In genomic region chr1:184563308-184563707, GRCh38 we compare ENCODE assay signal across 9 cellular contexts.
DNase-seq lines count a peak whose midpoint lies in the region; ATAC-seq, FAIRE-seq and TF ChIP-seq lines count a peak whose summit lies in the region.
"Had no signal": no experiment of that assay in that cellular context is flagged by ENCODE, and none has a peak within 500 bp of the region (broad histone marks: within the 10 kb centered on the region; RNA-seq: fewer than 3 reads in every experiment).

No MANE protein-coding gene starts in this region.

- intact Hi-C loops in K562 (cut with micrococcal nuclease) (loop anchor here (10.0 kb wide), 1 partner anchor 489 kb away; no protein-coding TSS in a partner anchor), HepG2 (cut with micrococcal nuclease; ENCODE audit: unreplicated experiment) (loop anchor here (2.0 to 5.0 kb wide), 2 partner anchors 341 to 489 kb away; no protein-coding TSS in a partner anchor)
- intact Hi-C loops in naive thymus-derived CD4-positive, alpha-beta T cell (cut with micrococcal nuclease), result loop anchor here in 1 of 2 donors (2.0 kb wide), 1 partner anchor 489 kb away; no protein-coding TSS in a partner anchor

- no peak overlapping the region for H3K4me3 Mint-ChIP-seq in effector memory CD8-positive, alpha-beta T cell
- no peak overlapping the region for H3K4me3 Mint-ChIP-seq in naive thymus-derived CD4-positive, alpha-beta T cell
- H3K4me3 Mint-ChIP-seq: stimulated activated naive CD8-positive, alpha-beta T cell treated with anti-CD3 and anti-CD28 coated beads, Interleukin-15, Interleukin-2, amounts not matched to agents 100 ng/mL and 50 ng/mL, for 24 hours had no signal

- H3K9me1 ChIP-seq in K562 (ENCODE audit: control insufficient read depth, insufficient read depth, low read length), result no peaks in the 10 kb centered on the region

- ATAC-seq in K562 (no peak), HepG2 (no peak), HG02588 (IDR thresholded peaks at IDR 0.05; ENCODE audit: unreplicated experiment) (no peak)
- ATAC-seq in effector memory CD8-positive, alpha-beta T cell (replicated peaks), result no peak
- no peak for ATAC-seq in naive thymus-derived CD4-positive, alpha-beta T cell

- BruUV-seq in K562 (replicated peaks; lab: Mats Ljungman, UMichigan) (no TSS peak), HepG2 (replicated peaks; lab: Mats Ljungman, UMichigan) (no TSS peak)

- no peak overlapping the region for H2AFZ ChIP-seq in K562 (ENCODE audit: low read depth, low read length)
- no peak overlapping the region for H2AFZ ChIP-seq in HepG2 (ENCODE audit: low read length)

- H3K4me1 ChIP-seq in K562 (replicated peaks in 1 of 2; ENCODE audit: control insufficient read depth in 2 of 2, insufficient read depth in 2 of 2, low read length in 2 of 2), result no peaks in the 10 kb centered on the region
- H3K4me1 ChIP-seq in HepG2 (ENCODE audit: insufficient read depth, low read length), result no peaks in the 10 kb centered on the region
- no peaks in the 10 kb centered on the region for H3K4me1 ChIP-seq in naive thymus-derived CD4-positive, alpha-beta T cell (ENCODE audit: control insufficient read depth in 2 of 2, insufficient read depth in 2 of 2, low read length in 2 of 2)

- peaks cover 0 to 2% of the 10 kb centered on the region in 2 donors for H3K9me3 Mint-ChIP-seq in effector memory CD8-positive, alpha-beta T cell
- H3K9me3 Mint-ChIP-seq in naive thymus-derived CD4-positive, alpha-beta T cell, result peaks cover 0 to 3% (median 0%) of the 10 kb centered on the region in 11 donors
- H3K9me3 Mint-ChIP-seq: stimulated activated naive CD8-positive, alpha-beta T cell treated with anti-CD3 and anti-CD28 coated beads, Interleukin-15, Interleukin-2, amounts not matched to agents 100 ng/mL and 50 ng/mL, for 24 hours had no signal

- POLR2A ChIA-PET in K562 (lab: Yijun Ruan, JAX), result interaction anchor here (0.6 to 0.8 kb wide), 2 partner anchors 15 to 577 kb away, joined by 3 read pairs; no protein-coding TSS in a partner anchor
- POLR2A ChIA-PET in HepG2 (lab: Yijun Ruan, JAX), result no interaction called here
- POLR2A ChIA-PET in naive thymus-derived CD4-positive, alpha-beta T cell (lab: Charles Lee), result no interaction called here

- no peaks in the 10 kb centered on the region for H3K36me3 ChIP-seq in K562 (ENCODE audit: control insufficient read depth, insufficient read depth, low read length)
- no peaks in the 10 kb centered on the region for H3K36me3 ChIP-seq in HepG2 (replicated peaks in 1 of 2; ENCODE audit: control insufficient read depth in 1 of 2, insufficient read depth in 2 of 2, low read length in 2 of 2)
- no peaks in the 10 kb centered on the region for H3K36me3 ChIP-seq in naive thymus-derived CD4-positive, alpha-beta T cell (ENCODE audit: control insufficient read depth in 2 of 3, insufficient read depth in 3 of 3, low read length in 3 of 3)

- peak; percentile 40 to 65 for TF ChIP-seq RAD21 in K562 (CRISPR knock-in tag; conservative IDR thresholded peaks at IDR 0.05 in 1 of 2, IDR thresholded peaks at IDR 0.05 in 1 of 2)
- no peak for TF ChIP-seq RAD21 in HepG2 (CRISPR knock-in tag; IDR thresholded peaks at IDR 0.05)

- no peaks in the 10 kb centered on the region for H3K36me3 Mint-ChIP-seq in effector memory CD8-positive, alpha-beta T cell (ENCODE audit: insufficient read depth)
- H3K36me3 Mint-ChIP-seq in naive thymus-derived CD4-positive, alpha-beta T cell, result no peaks in the 10 kb centered on the region

- H3K9ac ChIP-seq in K562 (ENCODE audit: insufficient read depth in 1 of 2, low read depth in 2 of 2, low read length in 2 of 2) (no peak overlapping the region), HepG2 (ENCODE audit: insufficient read depth, low read depth, low read length) (no peak overlapping the region)

- H3K4me1 Mint-ChIP-seq in effector memory CD8-positive, alpha-beta T cell (ENCODE audit: low read depth in 2 of 2), result peaks cover 2 to 56% of the 10 kb centered on the region in 2 donors
- H3K4me1 Mint-ChIP-seq in naive thymus-derived CD4-positive, alpha-beta T cell, result peaks cover 0 to 4% (median 0%) of the 10 kb centered on the region in 7 donors

- H3K27me3 ChIP-seq in K562 (ENCODE audit: control insufficient read depth in 2 of 2, insufficient read depth in 2 of 2, low read length in 2 of 2), result no peaks in the 10 kb centered on the region; a peak in 2 of 5 replicates
- H3K27me3 ChIP-seq in HepG2 (ENCODE audit: control insufficient read depth in 1 of 2, insufficient read depth in 2 of 2, low read length in 2 of 2), result no peaks in the 10 kb centered on the region
- H3K27me3 ChIP-seq in naive thymus-derived CD4-positive, alpha-beta T cell (ENCODE audit: control insufficient read depth in 2 of 2, insufficient read depth in 2 of 2, low read length in 2 of 2), result no peaks in the 10 kb centered on the region

- H3K4me2 ChIP-seq in K562 (ENCODE audit: insufficient read depth, low read length) (no peak overlapping the region), HepG2 (ENCODE audit: low read depth, low read length) (no peak overlapping the region)

- peak in 2 of 3 experiments; percentile 39 to 56; a peak in 3 of 6 replicates for TF ChIP-seq CTCF in K562 (IDR thresholded peaks at IDR 0.05 in 2 of 3, conservative IDR thresholded peaks at IDR 0.05 in 1 of 3; ENCODE audit: insufficient read depth in 2 of 3, low read depth in 1 of 3, low read length in 3 of 3)
- TF ChIP-seq CTCF in HepG2 (CRISPR knock-in tag; IDR thresholded peaks at IDR 0.05), result peak; percentile 33

- 5% methylated on average over 1 of the region's 1 CpG for WGBS in K562 (ENCODE audit: insufficient coverage, low coverage, missing lambda C conversion rate)
- WGBS in HepG2 (ENCODE audit: low lambda C conversion rate), result 0% methylated on average over 1 of the region's 1 CpG

- CTCF ChIA-PET in K562 (lab: Yijun Ruan, JAX; ENCODE audit: low intra/inter-chr PET ratio) (interaction anchor here (0.6 to 0.7 kb wide), 2 partner anchors 488 to 908 kb away, joined by 3 read pairs; no protein-coding TSS in a partner anchor), HepG2 (lab: Yijun Ruan, JAX; ENCODE audit: low intra/inter-chr PET ratio, low total read pairs) (no interaction called here)
- CTCF ChIA-PET in naive thymus-derived CD4-positive, alpha-beta T cell (lab: Charles Lee), result no interaction called here

- no peak for FAIRE-seq in K562 (lab: Jason Lieb, UNC)
- FAIRE-seq in HepG2 (lab: Jason Lieb, UNC), result no peak

- no peaks in the 10 kb centered on the region for H4K20me1 ChIP-seq in K562 (replicated peaks; ENCODE audit: control insufficient read depth, insufficient read depth, low read length)
- no peaks in the 10 kb centered on the region for H4K20me1 ChIP-seq in HepG2 (ENCODE audit: insufficient read depth, low read length)

- TF ChIP-seq EP300 in K562 (IDR thresholded peaks at IDR 0.05; ENCODE audit: low read length), result no peak
- no peak for TF ChIP-seq EP300 in HepG2 (IDR thresholded peaks at IDR 0.05; ENCODE audit: low read depth in 2 of 2, low read length in 2 of 2)
- TF ChIP-seq EP300 in HepG2 (CRISPR knock-in tag; IDR thresholded peaks at IDR 0.05; ENCODE audit: borderline replicate concordance), result no peak

- in situ Hi-C loops in K562 (cut with MboI) (no loop called here), HepG2 (cut with HindIII; ENCODE audit: extremely low pct_ligation_motif_present, low pct_unique_long_range_greater_than_20kb) (loop anchor here (10.0 kb wide), 1 partner anchor 489 kb away; no protein-coding TSS in a partner anchor)

- no peaks in the 10 kb centered on the region for H3K27me3 Mint-ChIP-seq in effector memory CD8-positive, alpha-beta T cell
- H3K27me3 Mint-ChIP-seq in naive thymus-derived CD4-positive, alpha-beta T cell, result peaks cover 3 to 18% (median 8%) of the 10 kb centered on the region in 5 donors
- H3K27me3 Mint-ChIP-seq: stimulated activated naive CD8-positive, alpha-beta T cell treated with anti-CD3 and anti-CD28 coated beads, Interleukin-15, Interleukin-2, amounts not matched to agents 100 ng/mL and 50 ng/mL, for 24 hours had no signal

- DNase-seq in DMS53 (lab: John Stamatoyannopoulos, UW) (peak; percentile 55), NCI-H1105 treated with DMSO at 0.1 percent for 48 hours (lab: John Stamatoyannopoulos, UW) (peak; percentile 40), K562 (ENCODE audit: extremely low read depth in 1 of 4, low spot score in 3 of 4) (peak in 1 of 4 experiments; percentile 9), HepG2 (ENCODE audit: low spot score) (no peak), NCI-H1436 treated with DMSO at 0.1 percent for 48 hours (lab: John Stamatoyannopoulos, UW) (no peak)
- DNase-seq in effector memory CD8-positive, alpha-beta T cell, result no peak
- no peak for DNase-seq in naive thymus-derived CD4-positive, alpha-beta T cell

- H3K79me2 ChIP-seq in K562 (ENCODE audit: control insufficient read depth, insufficient read depth, low read length) (no peaks in the 10 kb centered on the region), HepG2 (ENCODE audit: insufficient read depth, low read length) (no peaks in the 10 kb centered on the region)

- H3K4me3 ChIP-seq in K562 (no peak overlapping the region), HepG2 (replicated peaks in 1 of 3; ENCODE audit: insufficient read depth in 1 of 3, low read depth in 2 of 3, low read length in 3 of 3) (no peak overlapping the region)
- H3K4me3 ChIP-seq in naive thymus-derived CD4-positive, alpha-beta T cell (ENCODE audit: low read length), result no peak overlapping the region

- TF ChIP-seq POLR2A in K562 (conservative IDR thresholded peaks at IDR 0.05), result no peak
- TF ChIP-seq POLR2A in HepG2 (IDR thresholded peaks at IDR 0.05; ENCODE audit: insufficient read depth in 1 of 2, low read depth in 2 of 2, low read length in 2 of 2), result no peak

- H3K27ac Mint-ChIP-seq in effector memory CD8-positive, alpha-beta T cell, result peak overlapping the region in 1 of 2 donors; percentile 33
- H3K27ac Mint-ChIP-seq in naive thymus-derived CD4-positive, alpha-beta T cell, result no peak overlapping the region
- H3K27ac Mint-ChIP-seq: stimulated activated naive CD8-positive, alpha-beta T cell treated with anti-CD3 and anti-CD28 coated beads, Interleukin-15, Interleukin-2, amounts not matched to agents 100 ng/mL and 50 ng/mL, for 24 hours had no signal

- no peaks in the 10 kb centered on the region for H3K9me3 ChIP-seq in K562 (replicated peaks; ENCODE audit: control insufficient read depth, insufficient read depth, low read depth, low read length)
- H3K9me3 ChIP-seq in HepG2 (ENCODE audit: low read length), result no peaks in the 10 kb centered on the region
- H3K9me3 ChIP-seq in naive thymus-derived CD4-positive, alpha-beta T cell (ENCODE audit: control insufficient read depth in 2 of 3, low read length in 3 of 3), result no peaks in the 10 kb centered on the region

- H3K27ac ChIP-seq in K562 (ENCODE audit: extremely low read depth, low read depth, low read length), result no peak overlapping the region
- no peak overlapping the region for H3K27ac ChIP-seq in HepG2 (ENCODE audit: extremely low read length, insufficient read depth, low read length)
- H3K27ac ChIP-seq in naive thymus-derived CD4-positive, alpha-beta T cell (ENCODE audit: low read depth, low read length), result no peak overlapping the region

TF ChIP-seq in K562, 482 proteins besides CTCF, POLR2A, EP300 and RAD21 (continues in another document):
- TF ChIP-seq ZSCAN32 (CRISPR knock-in tag; IDR thresholded peaks at IDR 0.05), result no peak

TF ChIP-seq in HepG2, 621 proteins besides CTCF, POLR2A, EP300 and RAD21 (continues in another document):
- TF ChIP-seq STAG1 (CRISPR knock-in tag; IDR thresholded peaks at IDR 0.05), result peak; percentile 60

Comparison
In these comparisons a context has a peak if more than half of its experiments do, and no peak if none do; other contexts are left out.
1. DNase-seq: peak in DMS53 (single experiment) and NCI-H1105 treated with DMSO at 0.1 percent for 48 hours (single experiment); none in HepG2 (single experiment), NCI-H1436 treated with DMSO at 0.1 percent for 48 hours (single experiment), effector memory CD8-positive, alpha-beta T cell (0 of 3) and naive thymus-derived CD4-positive, alpha-beta T cell (0 of 9).